Comparison of ENCODE assay signal across 29 cellular contexts in the genomic region with DNA sequence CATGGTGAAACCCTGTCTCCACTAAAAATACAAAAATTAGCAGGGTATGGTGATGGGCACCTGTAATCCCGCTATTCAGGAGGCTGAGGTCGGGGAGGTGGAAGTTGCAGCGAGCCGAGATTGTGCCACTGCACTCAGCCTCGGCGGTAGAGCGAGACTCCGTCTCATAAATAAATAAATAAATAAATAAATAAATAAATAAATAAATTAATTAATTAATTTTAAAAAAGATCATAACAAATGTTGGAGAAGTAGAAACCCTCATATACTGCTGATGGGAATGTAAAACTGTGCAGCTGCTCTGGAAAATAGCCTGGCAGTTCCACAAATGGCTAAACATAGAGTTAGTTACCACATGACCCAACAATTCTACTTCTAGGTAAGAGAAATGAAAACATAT. TPM values are rescaled to one million over a fixed set of nuclear protein-coding genes. Genes with fewer than 3 reads are reported as not detected.
"Had no signal": no experiment of that assay in that cellular context is flagged by ENCODE, and none has a peak within 500 bp of the region (broad histone marks: within the 10 kb centered on the region; RNA-seq: fewer than 3 reads in every experiment).

No MANE protein-coding gene starts in this region.

- H3K9me3 ChIP-seq: ovary, psoas muscle, right lobe of liver, sigmoid colon, spleen, suprapubic skin, testis, tibial artery, transverse colon, upper lobe of right lung, uterus had no signal

- H3K4me3 ChIP-seq: neural progenitor cell, ovary, psoas muscle, right lobe of liver, sigmoid colon, skin epidermis, smooth muscle cell, spleen, suprapubic skin, testis, tibial artery, transverse colon, upper lobe of right lung, uterus had no signal

- DNase-seq: natural killer cell; occipital lobe; ovary; posterior cingulate gyrus; psoas muscle; right cardiac atrium; right lobe of liver; sigmoid colon; spleen; stimulated activated CD4-positive, alpha-beta T cell treated with anti-CD3 and anti-CD28 coated beads, Interleukin-12 subunit alpha, Interleukin-12 subunit beta, amount 100 ng/mL, for 4 hours; stimulated activated CD4-positive, alpha-beta T cell treated with anti-CD3 and anti-CD28 coated beads, Interleukin-1b, Interleukin-23, amount 100 ng/mL, for 48 hours; stimulated activated CD4-positive, alpha-beta T cell treated with anti-CD3 and anti-CD28 coated beads, Interleukin-4, amount 100 ng/mL, for 1 hour; stimulated activated CD4-positive, alpha-beta T cell treated with anti-CD3 and anti-CD28 coated beads, Interleukin-4, amount 100 ng/mL, for 4 hours; stimulated activated CD8-positive, alpha-beta memory T cell treated with anti-CD3 and anti-CD28 coated beads, Interleukin-4, amount 100 ng/mL, for 48 hours; stimulated activated naive CD4-positive, alpha-beta T cell; stimulated activated naive CD8-positive, alpha-beta T cell treated with anti-CD3 and anti-CD28 coated beads, Interleukin-15, amount 100 ng/mL, for 72 hours; stimulated activated naive CD8-positive, alpha-beta T cell treated with anti-CD3 and anti-CD28 coated beads, Interleukin-15, Interleukin-2, amounts not matched to agents 100 U/mL and 50 U/mL, for 24 hours; substantia nigra; testis; tibial artery; transverse colon; upper lobe of right lung; uterus had no signal

- H3K27ac ChIP-seq: neural progenitor cell, ovary, parathyroid adenoma, psoas muscle, right lobe of liver, sigmoid colon, skin epidermis, spleen, suprapubic skin, testis, tibial artery, transverse colon, upper lobe of right lung, uterus had no signal

- H3K27me3 ChIP-seq: neural progenitor cell, ovary, right lobe of liver, sigmoid colon, suprapubic skin, testis, transverse colon, upper lobe of right lung, uterus had no signal

- H3K4me1 ChIP-seq: neural progenitor cell, psoas muscle, sigmoid colon, spleen, suprapubic skin, testis, tibial artery, upper lobe of right lung, uterus had no signal

- H3K4me2 ChIP-seq: neural progenitor cell, smooth muscle cell had no signal

- ATAC-seq: natural killer cell; psoas muscle; right cardiac atrium; right lobe of liver; stimulated activated memory B cell treated with anti-CD40 and anti-IgM and Interleukin-4, amounts not matched to agents 10 μg/mL and 1 μg/mL and 100 μg/mL, for 72 hours; stimulated activated naive CD8-positive, alpha-beta T cell treated with anti-CD3 and anti-CD28 coated beads, Interleukin-15, amount 100 ng/mL, for 72 hours; stimulated activated naive CD8-positive, alpha-beta T cell treated with anti-CD3 and anti-CD28 coated beads, Interleukin-15, Interleukin-2, amounts not matched to agents 100 U/mL and 50 U/mL, for 24 hours; upper lobe of right lung had no signal

- H3K36me3 ChIP-seq: neural progenitor cell, ovary, right lobe of liver, sigmoid colon, spleen, suprapubic skin, tibial artery, transverse colon, upper lobe of right lung, uterus had no signal

RNA-seq across cellular contexts. Expression of a gene that starts 39.3 kb away (rescaled TPM):
- total RNA-seq: natural killer cell had no signal
